ENCODE assay signal across 8 cellular contexts in the genomic region with DNA sequence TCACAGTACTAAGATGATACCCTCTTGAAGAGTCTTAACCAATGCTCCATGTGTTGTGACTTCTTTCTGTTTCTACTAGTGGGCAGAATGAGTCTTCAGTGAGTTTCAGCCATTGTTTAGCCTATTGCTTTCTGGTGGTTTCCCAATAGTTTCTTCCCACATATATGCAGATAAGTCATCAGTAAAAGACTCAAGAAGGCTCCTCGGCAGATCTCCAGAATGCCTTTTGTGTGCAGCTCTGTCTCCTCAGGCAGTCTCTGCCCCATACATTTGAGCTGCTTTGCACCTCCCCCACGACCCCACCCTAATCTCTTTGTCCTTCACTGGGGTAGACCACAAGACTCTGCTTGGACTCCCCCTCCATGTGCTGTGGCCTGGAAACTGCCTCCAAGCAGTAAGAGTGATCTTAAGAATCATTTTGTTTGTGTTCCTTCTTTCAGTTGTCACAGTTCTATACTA.
DNase-seq lines count a peak whose midpoint lies in the region; ATAC-seq and TF ChIP-seq lines count a peak whose summit lies in the region.

No MANE protein-coding gene starts in this region.

- peak overlapping the region; percentile 0; the same call in 1 of the 2 replicates for H3K4me2 ChIP-seq in KMS-11

- no peaks in the 10 kb centered on the region for H4K20me1 ChIP-seq in KMS-11 (ENCODE audit: insufficient read depth)

- no peak overlapping the region for H3K9ac ChIP-seq in KMS-11

- H3K4me3 ChIP-seq in KMS-11 (IDR thresholded peaks at IDR 0.05; ENCODE audit: insufficient read depth, low read depth, low read length) (no peak overlapping the region), ectodermal cell (ENCODE audit: insufficient read depth, low read depth, low read length) (no peak overlapping the region), right cardiac atrium (ENCODE audit: low read length) (no peak overlapping the region)

- intact Hi-C loops in right cardiac atrium (cut with DNase I), result no loop called here

- H3K79me2 ChIP-seq in KMS-11 (ENCODE audit: insufficient read depth, low read depth), result no peaks in the 10 kb centered on the region

- H3K27ac ChIP-seq in KMS-11 (no peak overlapping the region; the same call in 1 of the 2 replicates), ectodermal cell (ENCODE audit: insufficient read depth, low read depth, low read length, poor library complexity, severe bottlenecking) (peak overlapping the region; percentile 67), right cardiac atrium (ENCODE audit: low read length) (no peak overlapping the region)

- no peaks in the 10 kb centered on the region for H3K27me3 ChIP-seq in KMS-11 (ENCODE audit: insufficient read depth, low read depth)
- no peaks in the 10 kb centered on the region for H3K27me3 ChIP-seq in ectodermal cell (ENCODE audit: control insufficient read depth, insufficient read depth, low read length, poor library complexity, severe bottlenecking)
- H3K27me3 ChIP-seq in right cardiac atrium (ENCODE audit: control insufficient read depth, insufficient read depth), result no peaks in the 10 kb centered on the region

- no peak for DNase-seq in activated CD4-positive, CD25-positive, alpha-beta regulatory T cell (lab: John Stamatoyannopoulos, UW)
- DNase-seq in stimulated activated CD4-positive, alpha-beta T cell treated with anti-CD3 and anti-CD28 coated beads, TNF-alpha, amount 100 ng/mL, for 24 hours (ENCODE audit: low read depth in 3 of 3), result peak; percentile 20 to 57 (median 29)
- no peak for DNase-seq in right cardiac atrium
- no peak for DNase-seq in cortex of kidney (lab: John Stamatoyannopoulos, UW)
- no peak for DNase-seq in NOMO-1 treated with DMSO at 0.1 percent for 48 hours (lab: John Stamatoyannopoulos, UW; ENCODE audit: unreplicated experiment)

- no peak overlapping the region for H2AFZ ChIP-seq in KMS-11 (ENCODE audit: low read depth)

- H3K4me1 ChIP-seq in KMS-11 (ENCODE audit: low read depth, poor library complexity, severe bottlenecking), result peaks cover 14% of the 10 kb centered on the region
- H3K4me1 ChIP-seq in ectodermal cell (ENCODE audit: control insufficient read depth, insufficient read depth, low read length), result peaks cover 17% of the 10 kb centered on the region
- H3K4me1 ChIP-seq in right cardiac atrium (ENCODE audit: control insufficient read depth, insufficient read depth, low read length), result no peaks in the 10 kb centered on the region

- ATAC-seq in activated CD4-positive, CD25-positive, alpha-beta regulatory T cell treated with anti-CD3 and anti-CD28 coated beads, Interleukin-2, amount 50 U/mL, for 24 hours, result peak; percentile 82 to 90
- ATAC-seq in right cardiac atrium, result no peak

- no peaks in the 10 kb centered on the region for H3K36me3 ChIP-seq in KMS-11 (ENCODE audit: insufficient read depth)
- no peaks in the 10 kb centered on the region for H3K36me3 ChIP-seq in ectodermal cell (ENCODE audit: control insufficient read depth, insufficient read depth, low read length)

- no peak for TF ChIP-seq CTCF in KMS-11 (conservative IDR thresholded peaks at IDR 0.05; ENCODE audit: low read depth, low read length)

- WGBS in ectodermal cell, 2 experiments, result 5 to 12% methylated on average over 2 of the region's 2 CpGs
- 72% methylated on average over 2 of the region's 2 CpGs for WGBS in right cardiac atrium

- H3K9me3 ChIP-seq in ectodermal cell (ENCODE audit: control insufficient read depth, low read length), result no peaks in the 10 kb centered on the region
- no peaks in the 10 kb centered on the region for H3K9me3 ChIP-seq in right cardiac atrium (ENCODE audit: control insufficient read depth, low read length)

Comparison
In these comparisons a context has a peak if more than half of its experiments do, and no peak if none do; other contexts are left out.
1. ATAC-seq: peak in activated CD4-positive, CD25-positive, alpha-beta regulatory T cell treated with anti-CD3 and anti-CD28 coated beads, Interleukin-2, amount 50 U/mL, for 24 hours (2 of 2); none in right cardiac atrium (0 of 2).
2. DNase-seq: peak in stimulated activated CD4-positive, alpha-beta T cell treated with anti-CD3 and anti-CD28 coated beads, TNF-alpha, amount 100 ng/mL, for 24 hours (3 of 3); none in activated CD4-positive, CD25-positive, alpha-beta regulatory T cell (0 of 4), right cardiac atrium (0 of 3), cortex of kidney (single experiment) and NOMO-1 treated with DMSO at 0.1 percent for 48 hours (single experiment).